8 cellular contexts compared by ENCODE assay signal in genomic region chr6:42017021-42017643, GRCh38. TPM values are rescaled to one million over a fixed set of nuclear protein-coding genes. Genes with fewer than 3 reads are reported as not detected.
DNase-seq lines count a peak whose midpoint lies in the region; ATAC-seq and TF ChIP-seq lines count a peak whose summit lies in the region.

No MANE protein-coding gene starts in this region.

- TF ChIP-seq CTCF in Panc1 (IDR thresholded peaks at IDR 0.05) (no peak), spleen (IDR thresholded peaks at IDR 0.05 in 8 of 11, conservative IDR thresholded peaks at IDR 0.05 in 3 of 11) (no peak)

- DNase-seq in SKM-1 treated with dmso at 0.1 percent for 144 hours (lab: John Stamatoyannopoulos, UW; ENCODE audit: unreplicated experiment) (peak; percentile 49), SKM-1 (lab: John Stamatoyannopoulos, UW; ENCODE audit: unreplicated experiment) (no peak), Panc1 (ENCODE audit: low read depth, low spot score) (no peak), spleen (peak; percentile 67), NCI-H146 treated with DMSO at 0.1 percent for 48 hours (lab: John Stamatoyannopoulos, UW; ENCODE audit: unreplicated experiment) (no peak), hippocampal formation (lab: John Stamatoyannopoulos, UW) (no peak)
- no peak for DNase-seq in effector memory CD4-positive, alpha-beta T cell

- CTCF ChIA-PET in Panc1 (lab: Charles Lee): interaction anchor here (0.7 kb wide), 2 partner anchors 300 to 781 kb away, joined by 3 to 7 read pairs; no protein-coding TSS in a partner anchor

- H3K36me3 ChIP-seq in Panc1 (ENCODE audit: control insufficient read depth, insufficient read depth, low read length): no peaks in the 10 kb centered on the region
- peaks cover 24% of the 10 kb centered on the region for H3K36me3 ChIP-seq in effector memory CD4-positive, alpha-beta T cell (ENCODE audit: control insufficient read depth, insufficient read depth, low read length)
- peaks cover 0 to 87% (median 0%) of the 10 kb centered on the region in 6 donors for H3K36me3 ChIP-seq in spleen

- no peak overlapping the region for H3K4me3 ChIP-seq in Panc1 (ENCODE audit: low read depth in 2 of 2, low read length in 2 of 2)
- H3K4me3 ChIP-seq in effector memory CD4-positive, alpha-beta T cell (ENCODE audit: insufficient read depth, low read depth, low read length, poor library complexity, severe bottlenecking): no peak overlapping the region
- no peak overlapping the region for H3K4me3 ChIP-seq in spleen

- ATAC-seq in Panc1 (peak; percentile 81), HG02610 (IDR thresholded peaks at IDR 0.05; ENCODE audit: unreplicated experiment) (no peak)

- intact Hi-C loops in Panc1 (cut with micrococcal nuclease; ENCODE audit: unreplicated experiment): no loop called here
- intact Hi-C loops in spleen (cut with DNase I; ENCODE audit: low total_unique reads): no loop called here

- H3K9me3 ChIP-seq in Panc1 (ENCODE audit: control insufficient read depth, insufficient read depth, low read depth, low read length) (no peaks in the 10 kb centered on the region), spleen (no peaks in the 10 kb centered on the region)
- no peaks in the 10 kb centered on the region for H3K9me3 ChIP-seq in effector memory CD4-positive, alpha-beta T cell (ENCODE audit: control insufficient read depth, low read length)

- WGBS in spleen, 5 donors: 19 to 25% (median 23%) methylated on average over 4 of the region's 4 CpGs

- H3K27me3 ChIP-seq in Panc1 (ENCODE audit: control insufficient read depth, insufficient read depth, low read length) (no peaks in the 10 kb centered on the region), spleen (replicated peaks in 1 of 7) (no peaks in the 10 kb centered on the region)
- H3K27me3 ChIP-seq in effector memory CD4-positive, alpha-beta T cell (replicated peaks; ENCODE audit: control insufficient read depth, insufficient read depth, low read length, poor library complexity, severe bottlenecking): no peaks in the 10 kb centered on the region

- no peak overlapping the region for H3K27ac ChIP-seq in Panc1 (ENCODE audit: low read length)
- peak overlapping the region; percentile 39 for H3K27ac ChIP-seq in effector memory CD4-positive, alpha-beta T cell (ENCODE audit: insufficient read depth, low read length, poor library complexity, severe bottlenecking)
- H3K27ac ChIP-seq in spleen: peak overlapping the region in 4 of 8 donors; percentile 14 to 63 (median 33)

- 0 out of 2 replicates have a peak, but pooled peaks cover 5% of the 10 kb centered on the region for H3K4me1 ChIP-seq in Panc1 (ENCODE audit: control insufficient read depth, insufficient read depth, low read length)
- peaks cover 27% of the 10 kb centered on the region for H3K4me1 ChIP-seq in effector memory CD4-positive, alpha-beta T cell (ENCODE audit: control insufficient read depth, insufficient read depth, low read length, poor library complexity, severe bottlenecking)
- peaks cover 22 to 96% (median 49%) of the 10 kb centered on the region in 6 donors for H3K4me1 ChIP-seq in spleen

- in situ Hi-C loops in Panc1 (cut with HindIII; ENCODE audit: low pct_unique_long_range_greater_than_20kb, low sequenced_read_pairs): no loop called here

- POLR2A ChIA-PET in Panc1 (lab: Charles Lee): interaction anchor here (0.6 kb wide), 1 partner anchor 23 kb away, joined by 7 read pairs; no protein-coding TSS in a partner anchor

- TF ChIP-seq POLR2A in spleen (IDR thresholded peaks at IDR 0.05): no peak

- no TSS peak for BruUV-seq in Panc1 (replicated peaks; lab: Mats Ljungman, UMichigan)

RNA-seq across cellular contexts. Expression of gene TAF8, which starts 33.2 kb away (rescaled TPM):
- total RNA-seq in Panc1 (2021; ENCODE audit: unreplicated experiment): 35.5 TPM
- 18.2 TPM for polyA plus RNA-seq in Panc1 (2012; ENCODE audit: insufficient read length)
- 10 to 100 TPM; 32.1 to 56.3 (median 38.8) TPM for total RNA-seq in spleen
- 10 to 100 TPM in 1 of 3 donors, 1 to 10 TPM in 2; 8.2 to 12.5 (median 8.8) TPM for polyA plus RNA-seq in spleen

Comparison
In these comparisons a context has a peak if more than half of its experiments do, and no peak if none do; other contexts are left out.
1. DNase-seq: peak in SKM-1 treated with dmso at 0.1 percent for 144 hours (single experiment) and spleen (single experiment); none in SKM-1 (single experiment), Panc1 (single experiment), effector memory CD4-positive, alpha-beta T cell (0 of 3), NCI-H146 treated with DMSO at 0.1 percent for 48 hours (single experiment) and hippocampal formation (0 of 2).